Comparison of ENCODE assay signal across 15 cellular contexts in genomic region chr17:41616486-41616885, GRCh38. TPM values are rescaled to one million over a fixed set of nuclear protein-coding genes. Genes with fewer than 3 reads are reported as not detected.
"Had no signal": no experiment of that assay in that cellular context is flagged by ENCODE, and none has a peak within 500 bp of the region (broad histone marks: within the 10 kb centered on the region; RNA-seq: fewer than 3 reads in every experiment).

No MANE protein-coding gene starts in this region.

RNA-seq across cellular contexts. Expression of gene KRT16, which starts 3.9 kb away (rescaled TPM):
- total RNA-seq: activated CD4-positive, alpha-beta T cell treated with anti-CD3 and anti-CD28 coated beads, Interleukin-2, amount 10 ng/mL, durations not matched to agents 24 days and 14 days; activated CD8-positive, alpha-beta memory T cell treated with anti-CD3 and anti-CD28 coated beads for 36 hours; activated CD8-positive, alpha-beta T cell treated with anti-CD3 and anti-CD28 coated beads for 36 hours; activated naive CD8-positive, alpha-beta T cell treated with anti-CD3 and anti-CD28 coated beads for 36 hours; activated T-cell treated with anti-CD3 and anti-CD28 coated beads, Interleukin-2, amount 50 U/mL, for 72 hours; activated T-helper 17 cell treated with anti-CD3 and anti-CD28 coated beads, Interleukin-2, amount 50 U/mL, for 72 hours; cardiac septum; K562; Peyer's patch; T-helper 1 cell treated with Interleukin-12 subunit alpha and Interleukin-12 subunit beta and Interleukin-4 antibody, amounts not matched to agents 30 ng/mL and 1 ng/mL, for 36 hours; T-helper 2 cell treated with Interferon-gamma antibody and Interleukin-4, amounts not matched to agents 100 ng/mL and 5 ng/mL, for 36 hours had no signal

RNA-seq across cellular contexts. Expression of gene KRT17, which starts 7.9 kb away (rescaled TPM):
- total RNA-seq: activated CD4-positive, alpha-beta T cell treated with anti-CD3 and anti-CD28 coated beads, Interleukin-2, amount 10 ng/mL, durations not matched to agents 24 days and 14 days; activated CD8-positive, alpha-beta T cell treated with anti-CD3 and anti-CD28 coated beads for 36 hours; activated naive CD8-positive, alpha-beta T cell treated with anti-CD3 and anti-CD28 coated beads for 36 hours; cardiac septum; T-helper 2 cell treated with Interferon-gamma antibody and Interleukin-4, amounts not matched to agents 100 ng/mL and 5 ng/mL, for 36 hours had no signal

RNA-seq across cellular contexts. Expression of gene KRT14, which starts 29.8 kb away (rescaled TPM):
- total RNA-seq: activated CD4-positive, alpha-beta T cell treated with anti-CD3 and anti-CD28 coated beads, Interleukin-2, amount 10 ng/mL, durations not matched to agents 24 days and 14 days; activated CD8-positive, alpha-beta memory T cell treated with anti-CD3 and anti-CD28 coated beads for 36 hours; activated CD8-positive, alpha-beta T cell treated with anti-CD3 and anti-CD28 coated beads for 36 hours; activated naive CD8-positive, alpha-beta T cell treated with anti-CD3 and anti-CD28 coated beads for 36 hours; activated T-cell treated with anti-CD3 and anti-CD28 coated beads, Interleukin-2, amount 50 U/mL, for 72 hours; activated T-helper 17 cell treated with anti-CD3 and anti-CD28 coated beads, Interleukin-2, amount 50 U/mL, for 72 hours; cardiac septum; K562; SJCRH30; T-helper 1 cell treated with Interleukin-12 subunit alpha and Interleukin-12 subunit beta and Interleukin-4 antibody, amounts not matched to agents 30 ng/mL and 1 ng/mL, for 36 hours; T-helper 2 cell treated with Interferon-gamma antibody and Interleukin-4, amounts not matched to agents 100 ng/mL and 5 ng/mL, for 36 hours had no signal

RNA-seq across cellular contexts. Expression of gene KRT9, which starts 44.6 kb away (rescaled TPM):
- total RNA-seq: activated CD4-positive, alpha-beta T cell treated with anti-CD3 and anti-CD28 coated beads, Interleukin-2, amount 10 ng/mL, durations not matched to agents 24 days and 14 days; activated CD8-positive, alpha-beta memory T cell treated with anti-CD3 and anti-CD28 coated beads for 36 hours; activated CD8-positive, alpha-beta T cell treated with anti-CD3 and anti-CD28 coated beads for 36 hours; activated naive CD8-positive, alpha-beta T cell treated with anti-CD3 and anti-CD28 coated beads for 36 hours; activated T-cell treated with anti-CD3 and anti-CD28 coated beads, Interleukin-2, amount 50 U/mL, for 72 hours; activated T-helper 17 cell treated with anti-CD3 and anti-CD28 coated beads, Interleukin-2, amount 50 U/mL, for 72 hours; ascending aorta; cardiac septum; K562; M059J; PC-3; Peyer's patch; SJCRH30; T-helper 1 cell treated with Interleukin-12 subunit alpha and Interleukin-12 subunit beta and Interleukin-4 antibody, amounts not matched to agents 30 ng/mL and 1 ng/mL, for 36 hours; T-helper 2 cell treated with Interferon-gamma antibody and Interleukin-4, amounts not matched to agents 100 ng/mL and 5 ng/mL, for 36 hours had no signal
